Comparison of ENCODE assay signal across 32 cellular contexts in genomic region chr13:43918636-43919035, GRCh38.
"Had no signal": no experiment of that assay in that cellular context is flagged by ENCODE, and none has a peak within 500 bp of the region (broad histone marks: within the 10 kb centered on the region; RNA-seq: fewer than 3 reads in every experiment).

No MANE protein-coding gene starts in this region.

- H3K9me3 Mint-ChIP-seq: activated B cell treated with CpG ODN at 0.5 μM for 24 hours; activated CD8-positive, alpha-beta T cell treated with anti-CD3 and anti-CD28 coated beads for 36 hours; activated naive CD4-positive, alpha-beta T cell treated with anti-CD3 and anti-CD28 coated beads for 36 hours; activated naive CD4-positive, alpha-beta T cell treated with anti-CD3 and anti-CD28 coated beads, Interleukin-2, amount 50 U/mL, for 24 hours; activated naive CD8-positive, alpha-beta T cell treated with anti-CD3 and anti-CD28 coated beads for 36 hours; activated naive CD8-positive, alpha-beta T cell treated with anti-CD3 and anti-CD28 coated beads, Interleukin-2, amount 50 U/mL, for 24 hours; activated T-helper 1 cell treated with anti-CD3 and anti-CD28 coated beads, Interleukin-12 subunit alpha, Interleukin-12 subunit beta, Interleukin-2, Interleukin-4 antibody, amounts not matched to agents 30 ng/mL and 10 ng/mL and 1 ng/mL, durations not matched to agents 14 hours and 24 hours and 36 hours; activated T-helper 2 cell treated with anti-CD3 and anti-CD28 coated beads, Interferon-gamma antibody, Interleukin-2, Interleukin-4, amounts not matched to agents 10 μg/mL and 5 μg/mL and 100 μg/mL, durations not matched to agents 14 hours and 24 hours and 36 hours; brain; effector memory CD8-positive, alpha-beta T cell; T-helper 2 cell treated with Interferon-gamma antibody and Interleukin-4, amounts not matched to agents 5 μg/mL and 100 μg/mL, for 36 hours had no signal

- DNase-seq: activated B cell treated with CpG ODN at 0.5 μM for 24 hours; activated CD4-positive, alpha-beta T cell treated with anti-CD3 and anti-CD28 coated beads for 48 hours; activated CD4-positive, alpha-beta T cell treated with anti-CD3 and anti-CD28 coated beads, Interleukin-2, amount 50 U/mL, for 1 hour; activated CD4-positive, alpha-beta T cell treated with anti-CD3 and anti-CD28 coated beads, Interleukin-2, amount 50 U/mL, for 48 hours; activated CD8-positive, alpha-beta memory T cell treated with anti-CD3 and anti-CD28 coated beads for 24 hours; activated CD8-positive, alpha-beta T cell treated with anti-CD3 and anti-CD28 coated beads for 36 hours; activated effector memory CD4-positive, alpha-beta T cell treated with anti-CD3 and anti-CD28 coated beads, Interleukin-2, amount 50 U/mL, for 16 hours; activated naive CD4-positive, alpha-beta T cell treated with anti-CD3 and anti-CD28 coated beads for 36 hours; activated naive CD8-positive, alpha-beta T cell treated with anti-CD3 and anti-CD28 coated beads for 36 hours; activated naive CD8-positive, alpha-beta T cell treated with anti-CD3 and anti-CD28 coated beads, Interleukin-2, amount 50 U/mL, for 24 hours; activated T-cell treated with anti-CD3 and anti-CD28 coated beads, Interleukin-2, amount 50 U/mL, for 1 hour; activated T-cell treated with anti-CD3 and anti-CD28 coated beads, Interleukin-2, amount 50 U/mL, for 48 hours; caudate nucleus; cortex of kidney; dermis blood vessel endothelial cell; effector CD4-positive, alpha-beta T cell; effector memory CD8-positive, alpha-beta T cell; esophagus squamous epithelium; T-helper 1 cell; T-helper 17 cell; T1000; WERI-Rb-1 had no signal

- H3K27me3 Mint-ChIP-seq: brain had no signal

- H3K27ac Mint-ChIP-seq: activated B cell treated with CpG ODN at 0.5 μM for 24 hours; activated CD8-positive, alpha-beta T cell treated with anti-CD3 and anti-CD28 coated beads for 36 hours; activated naive CD4-positive, alpha-beta T cell treated with anti-CD3 and anti-CD28 coated beads for 36 hours; activated naive CD4-positive, alpha-beta T cell treated with anti-CD3 and anti-CD28 coated beads, Interleukin-2, amount 50 U/mL, for 24 hours; activated naive CD8-positive, alpha-beta T cell treated with anti-CD3 and anti-CD28 coated beads for 36 hours; activated naive CD8-positive, alpha-beta T cell treated with anti-CD3 and anti-CD28 coated beads, Interleukin-2, amount 50 U/mL, for 24 hours; activated T-helper 1 cell treated with anti-CD3 and anti-CD28 coated beads, Interleukin-12 subunit alpha, Interleukin-12 subunit beta, Interleukin-2, Interleukin-4 antibody, amounts not matched to agents 30 ng/mL and 10 ng/mL and 1 ng/mL, durations not matched to agents 14 hours and 24 hours and 36 hours; activated T-helper 2 cell treated with anti-CD3 and anti-CD28 coated beads, Interferon-gamma antibody, Interleukin-2, Interleukin-4, amounts not matched to agents 10 μg/mL and 5 μg/mL and 100 μg/mL, durations not matched to agents 14 hours and 24 hours and 36 hours; brain; effector memory CD8-positive, alpha-beta T cell; T-helper 17 cell; T-helper 2 cell treated with Interferon-gamma antibody and Interleukin-4, amounts not matched to agents 5 μg/mL and 100 μg/mL, for 36 hours had no signal

- ATAC-seq: activated CD4-positive, CD25-positive, alpha-beta regulatory T cell treated with anti-CD3 and anti-CD28 coated beads, Interleukin-2, amount 50 U/mL, for 24 hours; activated CD8-positive, alpha-beta T cell treated with anti-CD3 and anti-CD28 coated beads for 36 hours; activated naive CD8-positive, alpha-beta T cell treated with anti-CD3 and anti-CD28 coated beads, Interleukin-2, amount 50 U/mL, for 24 hours; effector memory CD8-positive, alpha-beta T cell; T-helper 17 cell had no signal

- FAIRE-seq: colon, frontal cortex had no signal

- H3K4me1 Mint-ChIP-seq: activated B cell treated with CpG ODN at 0.5 μM for 24 hours; activated naive CD4-positive, alpha-beta T cell treated with anti-CD3 and anti-CD28 coated beads, Interleukin-2, amount 50 U/mL, for 24 hours; activated naive CD8-positive, alpha-beta T cell treated with anti-CD3 and anti-CD28 coated beads for 36 hours; activated naive CD8-positive, alpha-beta T cell treated with anti-CD3 and anti-CD28 coated beads, Interleukin-2, amount 50 U/mL, for 24 hours had no signal

- H3K27ac ChIP-seq: epithelial cell of prostate, esophagus squamous epithelium, WERI-Rb-1 had no signal

- H3K27me3 ChIP-seq: ascending aorta had no signal

- H3K36me3 ChIP-seq: ascending aorta, esophagus squamous epithelium, WERI-Rb-1 had no signal

- H3K36me3 Mint-ChIP-seq: activated naive CD4-positive, alpha-beta T cell treated with anti-CD3 and anti-CD28 coated beads, Interleukin-2, amount 50 U/mL, for 24 hours; activated naive CD8-positive, alpha-beta T cell treated with anti-CD3 and anti-CD28 coated beads for 36 hours; brain had no signal

- H3K4me3 ChIP-seq: ascending aorta, esophagus squamous epithelium had no signal

- H3K4me3 Mint-ChIP-seq: activated B cell treated with CpG ODN at 0.5 μM for 24 hours; activated CD8-positive, alpha-beta T cell treated with anti-CD3 and anti-CD28 coated beads for 36 hours; activated naive CD4-positive, alpha-beta T cell treated with anti-CD3 and anti-CD28 coated beads for 36 hours; activated naive CD4-positive, alpha-beta T cell treated with anti-CD3 and anti-CD28 coated beads, Interleukin-2, amount 50 U/mL, for 24 hours; activated naive CD8-positive, alpha-beta T cell treated with anti-CD3 and anti-CD28 coated beads for 36 hours; activated naive CD8-positive, alpha-beta T cell treated with anti-CD3 and anti-CD28 coated beads, Interleukin-2, amount 50 U/mL, for 24 hours; activated T-helper 1 cell treated with anti-CD3 and anti-CD28 coated beads, Interleukin-12 subunit alpha, Interleukin-12 subunit beta, Interleukin-2, Interleukin-4 antibody, amounts not matched to agents 30 ng/mL and 10 ng/mL and 1 ng/mL, durations not matched to agents 14 hours and 24 hours and 36 hours; brain; effector memory CD8-positive, alpha-beta T cell; T-helper 17 cell; T-helper 2 cell treated with Interferon-gamma antibody and Interleukin-4, amounts not matched to agents 5 μg/mL and 100 μg/mL, for 36 hours had no signal

- H3K4me1 ChIP-seq: ascending aorta had no signal

- H3K9me3 ChIP-seq: ascending aorta, esophagus squamous epithelium had no signal
